Comparison of ENCODE assay signal across 30 cellular contexts in the genomic region with DNA sequence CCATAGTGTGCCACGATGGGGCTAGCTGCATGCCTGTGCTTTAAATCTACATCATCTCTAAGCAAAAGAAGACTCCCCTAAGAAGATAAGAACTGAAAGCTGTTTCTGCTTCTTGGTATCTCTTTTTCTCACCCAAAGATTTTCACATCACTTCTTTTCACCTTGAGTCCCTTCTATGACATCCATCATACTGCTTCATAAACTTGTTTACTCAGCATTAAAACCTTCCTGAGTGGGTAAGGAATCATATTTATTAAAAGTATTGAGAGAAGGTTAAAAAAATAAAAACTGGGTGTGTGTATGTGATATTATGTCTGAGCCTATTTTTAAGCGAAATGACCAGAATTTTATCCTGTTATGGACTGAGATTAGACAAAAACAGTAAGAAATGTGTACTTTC.
"Had no signal": no experiment of that assay in that cellular context is flagged by ENCODE, and none has a peak within 500 bp of the region (broad histone marks: within the 10 kb centered on the region; RNA-seq: fewer than 3 reads in every experiment).

No MANE protein-coding gene starts in this region.

- H3K4me1 ChIP-seq: left lung, lower lobe of right lung, neural progenitor cell, prostate gland, spleen, suprapubic skin, transverse colon, upper lobe of left lung, vagina had no signal

- H3K27ac Mint-ChIP-seq: immature natural killer cell; mesothelial cell of epicardium; naive B cell; natural killer cell; nephron progenitor cell; neural progenitor cell; stimulated activated effector memory CD8-positive, alpha-beta T cell treated with anti-CD3 and anti-CD28 coated beads, Interleukin-12 subunit alpha, Interleukin-12 subunit beta, amount 100 ng/mL, for 72 hours; stimulated activated naive CD8-positive, alpha-beta T cell treated with anti-CD3 and anti-CD28 coated beads, Interleukin-15, Interleukin-2, amounts not matched to agents 100 ng/mL and 50 ng/mL, for 24 hours had no signal

- H3K4me3 Mint-ChIP-seq: immature natural killer cell; mesothelial cell of epicardium; naive B cell; natural killer cell; nephron progenitor cell; neural progenitor cell; stimulated activated effector memory CD8-positive, alpha-beta T cell treated with anti-CD3 and anti-CD28 coated beads, Interleukin-12 subunit alpha, Interleukin-12 subunit beta, amount 100 ng/mL, for 72 hours; stimulated activated naive CD8-positive, alpha-beta T cell treated with anti-CD3 and anti-CD28 coated beads, Interleukin-15, Interleukin-2, amounts not matched to agents 100 ng/mL and 50 ng/mL, for 24 hours had no signal

- H3K27me3 ChIP-seq: left lung, neural progenitor cell, neutrophil, ovary, sigmoid colon, spleen, suprapubic skin, transverse colon, upper lobe of left lung, vagina had no signal

- H3K9me3 Mint-ChIP-seq: neural progenitor cell; stimulated activated effector memory CD8-positive, alpha-beta T cell treated with anti-CD3 and anti-CD28 coated beads, Interleukin-12 subunit alpha, Interleukin-12 subunit beta, amount 100 ng/mL, for 72 hours; stimulated activated naive CD8-positive, alpha-beta T cell treated with anti-CD3 and anti-CD28 coated beads, Interleukin-15, Interleukin-2, amounts not matched to agents 100 ng/mL and 50 ng/mL, for 24 hours had no signal

- H2AFZ ChIP-seq: neural progenitor cell had no signal

- H3K4me1 Mint-ChIP-seq: immature natural killer cell; mesothelial cell of epicardium; natural killer cell; stimulated activated effector memory CD8-positive, alpha-beta T cell treated with anti-CD3 and anti-CD28 coated beads, Interleukin-12 subunit alpha, Interleukin-12 subunit beta, amount 100 ng/mL, for 72 hours had no signal

- ATAC-seq: left colon; left lung; lower lobe of right lung; natural killer cell; right cardiac atrium; stimulated activated effector memory CD8-positive, alpha-beta T cell treated with anti-CD3 and anti-CD28 coated beads, Interleukin-12 subunit alpha, Interleukin-12 subunit beta, amount 100 ng/mL, for 72 hours had no signal

- H3K9me3 ChIP-seq: lower lobe of right lung, neutrophil, ovary, prostate gland, sigmoid colon, suprapubic skin, transverse colon, upper lobe of left lung, vagina had no signal

- DNase-seq: hypothalamus; immature natural killer cell; kidney; left colon; left lung; lower lobe of right lung; mesendoderm; naive B cell; natural killer cell; nephron progenitor cell; occipital lobe; ovary; retina; right cardiac atrium; sigmoid colon; small intestine; spleen; stimulated activated CD4-positive, alpha-beta T cell treated with anti-CD3 and anti-CD28 coated beads, Interleukin-4, amount 100 ng/mL, for 24 hours; stimulated activated naive CD4-positive, alpha-beta T cell; transverse colon; upper lobe of left lung had no signal

- H3K4me3 ChIP-seq: left lung, lower lobe of right lung, neural progenitor cell, ovary, prostate gland, sigmoid colon, spleen, suprapubic skin, transverse colon, upper lobe of left lung, vagina had no signal

- H3K4me2 ChIP-seq: neural progenitor cell had no signal

- H3K9ac ChIP-seq: neural progenitor cell had no signal

- H3K27me3 Mint-ChIP-seq: stimulated activated naive CD8-positive, alpha-beta T cell treated with anti-CD3 and anti-CD28 coated beads, Interleukin-15, Interleukin-2, amounts not matched to agents 100 ng/mL and 50 ng/mL, for 24 hours had no signal

- H3K36me3 ChIP-seq: left lung, lower lobe of right lung, neural progenitor cell, neutrophil, ovary, prostate gland, sigmoid colon, spleen, suprapubic skin, transverse colon, upper lobe of left lung, vagina had no signal

- H3K36me3 Mint-ChIP-seq: immature natural killer cell; mesothelial cell of epicardium; naive B cell; natural killer cell; neural progenitor cell; stimulated activated effector memory CD8-positive, alpha-beta T cell treated with anti-CD3 and anti-CD28 coated beads, Interleukin-12 subunit alpha, Interleukin-12 subunit beta, amount 100 ng/mL, for 72 hours had no signal

- H3K27ac ChIP-seq: left lung, lower lobe of right lung, neural progenitor cell, neutrophil, ovary, prostate gland, sigmoid colon, spleen, suprapubic skin, transverse colon, upper lobe of left lung, vagina had no signal

- FAIRE-seq: islet of Langerhans, kidney, small intestine had no signal
